ENCODE assay signal across 11 cellular contexts in genomic region chr6:31498748-31499147, GRCh38. TPM values are rescaled to one million over a fixed set of nuclear protein-coding genes. Genes with fewer than 3 reads are reported as not detected.
DNase-seq lines count a peak whose midpoint lies in the region; ATAC-seq, FAIRE-seq and TF ChIP-seq lines count a peak whose summit lies in the region.
"Had no signal": no experiment of that assay in that cellular context is flagged by ENCODE, and none has a peak within 500 bp of the region (broad histone marks: within the 10 kb centered on the region; RNA-seq: fewer than 3 reads in every experiment).

No MANE protein-coding gene starts in this region.

- H3K27ac Mint-ChIP-seq in memory B cell, result peak overlapping the region; percentile 13

- no peak overlapping the region for H3K27ac ChIP-seq in breast epithelium

- no peaks in the 10 kb centered on the region for H3K27me3 ChIP-seq in breast epithelium

- ATAC-seq in memory B cell (ENCODE audit: low read depth) (no peak), HG03439 (IDR thresholded peaks at IDR 0.05; ENCODE audit: unreplicated experiment) (no peak)

- no peaks in the 10 kb centered on the region for H3K27me3 Mint-ChIP-seq in memory B cell

- no peak for TF ChIP-seq CTCF in breast epithelium (IDR thresholded peaks at IDR 0.05)

- DNase-seq in AG20443 (ENCODE audit: low spot score) (peak; percentile 18), HCEC 1CT (peak; percentile 9), breast epithelium (ENCODE audit: low spot score in 2 of 2) (no peak), memory B cell (ENCODE audit: low spot score in 2 of 2) (no peak), frontal cortex (ENCODE audit: low spot score in 2 of 2) (no peak), cardiac septum (ENCODE audit: low spot score) (no peak), occipital lobe (lab: John Stamatoyannopoulos, UW) (no peak)
- DNase-seq: activated CD4-positive, alpha-beta T cell treated with anti-CD3 and anti-CD28 coated beads for 4 hours had no signal

- no peaks in the 10 kb centered on the region for H3K36me3 Mint-ChIP-seq in memory B cell

- H3K4me1 Mint-ChIP-seq in memory B cell, result peaks cover 46% of the 10 kb centered on the region

- H3K9me3 Mint-ChIP-seq in memory B cell, result no peaks in the 10 kb centered on the region

- FAIRE-seq in frontal cortex (lab: Jason Lieb, UNC), result no peak

- no peaks in the 10 kb centered on the region for H3K9me3 ChIP-seq in breast epithelium

- H3K4me3 Mint-ChIP-seq in memory B cell, result peak overlapping the region; percentile 87

- intact Hi-C loops in breast epithelium (cut with DNase I; ENCODE audit: low total_unique reads), result no loop called here
- intact Hi-C loops in cardiac septum (cut with DNase I), result loop anchor here (5.0 kb wide), 1 partner anchor 99 kb away; no protein-coding TSS in a partner anchor

- no peaks in the 10 kb centered on the region for H3K4me1 ChIP-seq in breast epithelium

- no peaks in the 10 kb centered on the region for H3K36me3 ChIP-seq in breast epithelium

- TF ChIP-seq POLR2A in breast epithelium (IDR thresholded peaks at IDR 0.05), result no peak

- H3K4me3 ChIP-seq in breast epithelium, result peak overlapping the region in 2 of 3 donors; percentile 63 to 79

RNA-seq across cellular contexts. Expression of gene MICB, which starts 0.8 kb away (rescaled TPM):
- total RNA-seq in breast epithelium (1 to 10 TPM; 2.9 to 4.6 (median 4.0) TPM), frontal cortex (0.41 TPM), cardiac septum (1.9 TPM), occipital lobe (0.47 TPM)
- total RNA-seq: HT1080 had no signal

RNA-seq across cellular contexts. Expression of gene MCCD1, which starts 30.0 kb away (rescaled TPM):
- total RNA-seq in breast epithelium, result not detected
- not detected for total RNA-seq in frontal cortex
- total RNA-seq in cardiac septum, result not detected
- total RNA-seq in occipital lobe, result not detected
- total RNA-seq: HT1080, mesenteric fat pad had no signal

RNA-seq across cellular contexts. Expression of gene DDX39B, which starts 43.1 kb away (rescaled TPM):
- 100 to 1,000 TPM; 315 to 336 (median 334) TPM for total RNA-seq in breast epithelium
- 318 TPM for total RNA-seq in frontal cortex
- total RNA-seq in cardiac septum, result 201 TPM
- 288 TPM for total RNA-seq in occipital lobe

RNA-seq across cellular contexts. Expression of gene ATP6V1G2, which starts 47.7 kb away (rescaled TPM):
- total RNA-seq in breast epithelium (1 to 10 TPM in 2 of 3 donors, under 1 TPM in 1; 0.44 to 1.8 (median 1.6) TPM), frontal cortex (54.6 TPM), cardiac septum (2.6 TPM), occipital lobe (54.0 TPM)

RNA-seq across cellular contexts. Expression of gene NFKBIL1, which starts 48.7 kb away (rescaled TPM):
- 10 to 100 TPM; 22.3 to 34.7 (median 26.5) TPM for total RNA-seq in breast epithelium
- 20.4 TPM for total RNA-seq in frontal cortex
- total RNA-seq in cardiac septum, result 9.5 TPM
- total RNA-seq in occipital lobe, result 21.7 TPM

Comparison
In these comparisons a context has a peak if more than half of its experiments do, and no peak if none do; other contexts are left out.
1. DNase-seq: peak in AG20443 (single experiment) and HCEC 1CT (single experiment); none in breast epithelium (0 of 2), memory B cell (0 of 2), frontal cortex (0 of 2), cardiac septum (single experiment) and occipital lobe (single experiment).